Comparison of ENCODE assay signal across 6 cellular contexts in the genomic region with DNA sequence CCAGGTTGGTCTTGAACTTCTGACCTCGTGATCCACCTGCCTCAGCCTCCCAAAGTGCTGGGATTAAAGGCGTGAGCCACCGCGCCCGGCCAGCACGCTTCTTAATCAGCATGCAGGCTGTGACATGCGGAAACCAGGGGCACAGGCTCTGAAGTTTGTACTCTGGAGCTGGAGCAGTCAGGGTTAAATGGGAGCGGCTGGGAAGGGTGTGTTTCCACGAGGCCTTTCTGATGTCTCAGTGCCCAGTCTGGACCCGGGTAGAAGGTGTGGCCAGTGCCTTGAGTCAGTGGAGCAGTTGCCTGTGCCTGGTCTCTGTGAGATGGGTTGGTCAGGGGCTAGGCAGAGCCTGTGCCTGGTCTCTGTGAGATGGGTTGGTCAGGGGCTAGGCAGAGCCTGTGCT. TPM values are rescaled to one million over a fixed set of nuclear protein-coding genes. Genes with fewer than 3 reads are reported as not detected.
DNase-seq lines count a peak whose midpoint lies in the region; ATAC-seq, FAIRE-seq and TF ChIP-seq lines count a peak whose summit lies in the region.
"Not testable (repeated sequence)": the region's sequence is repeated elsewhere in the genome, so short reads cannot be mapped to it uniquely, and the experiment has no call there.

No MANE protein-coding gene starts in this region.

- peaks cover 30% of the 10 kb centered on the region for H3K4me1 Mint-ChIP-seq in T-helper 17 cell
- peaks cover 19% of the 10 kb centered on the region for H3K4me1 Mint-ChIP-seq in astrocyte (ENCODE audit: low read depth, unreplicated experiment)
- peaks cover 21 to 53% (median 45%) of the 10 kb centered on the region in 4 donors for H3K4me1 Mint-ChIP-seq in naive thymus-derived CD8-positive, alpha-beta T cell

- POLR2A ChIA-PET in naive thymus-derived CD8-positive, alpha-beta T cell (lab: Charles Lee): interaction anchor here (1.2 kb wide), 1 partner anchor 141 kb away, joined by 3 read pairs; no protein-coding TSS in a partner anchor

- H3K27ac Mint-ChIP-seq in T-helper 17 cell: peak overlapping the region; percentile 95
- not testable (repeated sequence) for H3K27ac Mint-ChIP-seq in astrocyte (ENCODE audit: unreplicated experiment)
- peak overlapping the region in 2 of 10 donors; percentile 15 to 18 for H3K27ac Mint-ChIP-seq in naive thymus-derived CD8-positive, alpha-beta T cell

- peak; percentile 32 for TF ChIP-seq POLR2A in transverse colon (IDR thresholded peaks at IDR 0.05)

- H3K36me3 ChIP-seq in GM06990 (ENCODE audit: control insufficient read depth, insufficient read depth, low read length); astrocyte (ENCODE audit: insufficient read depth, low read length); transverse colon: not testable (repeated sequence)

- H3K4me2 ChIP-seq in astrocyte (ENCODE audit: low read length): peak overlapping the region; percentile 31

- not testable (repeated sequence) for ATAC-seq in T-helper 17 cell; naive thymus-derived CD8-positive, alpha-beta T cell

- peaks cover 76% of the 10 kb centered on the region for H3K79me2 ChIP-seq in astrocyte (ENCODE audit: insufficient read depth, low read length)

- not testable (repeated sequence) for DNase-seq in GM06990 (ENCODE audit: extremely low read depth, insufficient read length); astrocyte (ENCODE audit: low read depth); fibroblast of villous mesenchyme (ENCODE audit: low read depth); naive thymus-derived CD8-positive, alpha-beta T cell
- peak in 1 of 3 donors; percentile 8 for DNase-seq in T-helper 17 cell
- DNase-seq in transverse colon: peak; percentile 88

- intact Hi-C loops in transverse colon (cut with DNase I; ENCODE audit: low total_unique reads): not testable (repeated sequence)

- not testable (repeated sequence) for H3K9me3 ChIP-seq in T-helper 17 cell (ENCODE audit: control insufficient read depth, low read length, poor library complexity, severe bottlenecking); astrocyte (ENCODE audit: insufficient read depth, low read depth, low read length); transverse colon

- H3K27me3 Mint-ChIP-seq in T-helper 17 cell; astrocyte (ENCODE audit: low read depth, unreplicated experiment); naive thymus-derived CD8-positive, alpha-beta T cell: not testable (repeated sequence)

- peak overlapping the region; percentile 12 for H3K4me3 Mint-ChIP-seq in T-helper 17 cell
- not testable (repeated sequence) for H3K4me3 Mint-ChIP-seq in astrocyte (ENCODE audit: unreplicated experiment)
- H3K4me3 Mint-ChIP-seq in naive thymus-derived CD8-positive, alpha-beta T cell: peak overlapping the region in 7 of 10 donors; percentile 22 to 96 (median 51)

- H3K27ac ChIP-seq in astrocyte (ENCODE audit: low read depth, low read length): not testable (repeated sequence)
- peak overlapping the region; percentile 87 to 91 (median 89) for H3K27ac ChIP-seq in transverse colon

- not testable (repeated sequence) for FAIRE-seq in astrocyte (lab: Jason Lieb, UNC)

- peaks cover 54% of the 10 kb centered on the region for H4K20me1 ChIP-seq in astrocyte (ENCODE audit: insufficient read depth, low read length)

- TF ChIP-seq CTCF in GM06990 (IDR thresholded peaks at IDR 0.05; ENCODE audit: insufficient read depth, low read length, poor library complexity, severe bottlenecking); astrocyte (IDR thresholded peaks at IDR 0.05; ENCODE audit: insufficient read depth, low read depth, low read length); fibroblast of villous mesenchyme (IDR thresholded peaks at IDR 0.05; ENCODE audit: insufficient read depth, low read depth, low read length); transverse colon (IDR thresholded peaks at IDR 0.05): not testable (repeated sequence)

- in situ Hi-C loops in transverse colon (cut with MboI; ENCODE audit: low pct_ligation_motif_present in 1 of 4, low pct_unique_long_range_greater_than_20kb in 1 of 4, low sequenced_read_pairs in 3 of 4): not testable (repeated sequence)

- not testable (repeated sequence) for H3K9me3 Mint-ChIP-seq in astrocyte (ENCODE audit: unreplicated experiment); naive thymus-derived CD8-positive, alpha-beta T cell

- not testable (repeated sequence) for H3K27me3 ChIP-seq in GM06990 (replicated peaks; ENCODE audit: control insufficient read depth, insufficient read depth, low read length); astrocyte (ENCODE audit: insufficient read depth, low read length); transverse colon

- not testable (repeated sequence) for H3K36me3 Mint-ChIP-seq in T-helper 17 cell (ENCODE audit: low read depth); astrocyte (ENCODE audit: low read depth, unreplicated experiment)
- H3K36me3 Mint-ChIP-seq in naive thymus-derived CD8-positive, alpha-beta T cell: peaks cover 0 to 14% (median 1%) of the 10 kb centered on the region in 3 donors

- WGBS in transverse colon (ENCODE audit: low coverage in 1 of 2), 2 donors: 33 to 49% methylated on average over 2 to 10 of the region's 10 CpGs

- not testable (repeated sequence) for H2AFZ ChIP-seq in astrocyte (ENCODE audit: low read depth, low read length)

- not testable (repeated sequence) for TF ChIP-seq EP300 in transverse colon (IDR thresholded peaks at IDR 0.05; ENCODE audit: low read depth)

- peak overlapping the region; percentile 6 for H3K4me3 ChIP-seq in GM06990 (replicated peaks; ENCODE audit: low read depth, low read length)
- not testable (repeated sequence) for H3K4me3 ChIP-seq in astrocyte (ENCODE audit: insufficient read depth, low read depth, low read length)
- peak overlapping the region; percentile 23 for H3K4me3 ChIP-seq in fibroblast of villous mesenchyme (ENCODE audit: low read depth, low read length)
- peak overlapping the region in 1 of 4 donors; percentile 93 for H3K4me3 ChIP-seq in transverse colon

- not testable (repeated sequence) for H3K9ac ChIP-seq in astrocyte (ENCODE audit: low read length)

- H3K4me1 ChIP-seq in astrocyte (ENCODE audit: insufficient read depth, low read length) (peaks cover 31% of the 10 kb centered on the region), transverse colon (peaks cover 35 to 81% (median 61%) of the 10 kb centered on the region in 4 donors)

RNA-seq across cellular contexts. Expression of a gene that starts 3.3 kb away (rescaled TPM):
- total RNA-seq in T-helper 17 cell (10 to 100 TPM; 70.0 to 70.4 TPM), astrocyte (61.6 and 67.9 TPM in 2 replicates), fibroblast of villous mesenchyme (90.8 and 94.1 TPM in 2 replicates), transverse colon (100 to 1,000 TPM in 3 of 4 donors, 10 to 100 TPM in 1; 93.7 to 152 (median 103) TPM)
- total RNA-seq in naive thymus-derived CD8-positive, alpha-beta T cell: 10 to 100 TPM; 91.5 to 96.0 TPM
- 10 to 100 TPM; 12.3 to 43.9 (median 20.3) TPM for polyA plus RNA-seq in naive thymus-derived CD8-positive, alpha-beta T cell

RNA-seq across cellular contexts. Expression of a gene that starts 29.0 kb away (rescaled TPM):
- total RNA-seq in T-helper 17 cell (not detected), astrocyte (18.8 and 19.8 TPM in 2 replicates), fibroblast of villous mesenchyme (5.8 and 6.0 TPM in 2 replicates), transverse colon (1 to 10 TPM in 1 of 4 donors, under 1 TPM in 2, not detected in 1; 0.32 to 5.2 (median 0.68) TPM)
- not detected for total RNA-seq in naive thymus-derived CD8-positive, alpha-beta T cell
- not detected for polyA plus RNA-seq in naive thymus-derived CD8-positive, alpha-beta T cell

RNA-seq across cellular contexts. Expression of a gene that starts 32.7 kb away (rescaled TPM):
- total RNA-seq in T-helper 17 cell: 100 to 1,000 TPM; 104 to 115 TPM
- 154 and 170 TPM in 2 replicates for total RNA-seq in astrocyte
- total RNA-seq in fibroblast of villous mesenchyme: 12.1 and 15.1 TPM in 2 replicates
- 10 to 100 TPM; 83.9 to 89.0 TPM for total RNA-seq in naive thymus-derived CD8-positive, alpha-beta T cell
- polyA plus RNA-seq in naive thymus-derived CD8-positive, alpha-beta T cell: 100 to 1,000 TPM; 214 to 264 (median 262) TPM
- total RNA-seq in transverse colon: 100 to 1,000 TPM; 157 to 650 (median 240) TPM

RNA-seq across cellular contexts. Expression of a gene that starts 34.8 kb away (rescaled TPM):
- 100 to 1,000 TPM in 1 of 2 donors, 10 to 100 TPM in 1; 85.4 to 106 TPM for total RNA-seq in T-helper 17 cell
- total RNA-seq in astrocyte: 39.3 and 43.2 TPM in 2 replicates
- total RNA-seq in fibroblast of villous mesenchyme: 69.5 and 69.9 TPM in 2 replicates
- total RNA-seq in naive thymus-derived CD8-positive, alpha-beta T cell: 10 to 100 TPM; 69.7 to 82.4 TPM
- polyA plus RNA-seq in naive thymus-derived CD8-positive, alpha-beta T cell: 1 to 10 TPM in 2 of 3 donors, under 1 TPM in 1; 0.68 to 2.3 (median 1.0) TPM
- total RNA-seq in transverse colon: 100 to 1,000 TPM in 1 of 4 donors, 10 to 100 TPM in 3; 34.5 to 142 (median 48.3) TPM

RNA-seq across cellular contexts. Expression of a gene that starts 39.6 kb away (rescaled TPM):
- total RNA-seq in T-helper 17 cell (100 to 1,000 TPM in 1 of 2 donors, 10 to 100 TPM in 1; 87.1 to 113 TPM), astrocyte (119 and 141 TPM in 2 replicates), fibroblast of villous mesenchyme (14.2 and 15.5 TPM in 2 replicates), transverse colon (100 to 1,000 TPM in 3 of 4 donors, 10 to 100 TPM in 1; 89.4 to 379 (median 116) TPM)
- 10 to 100 TPM; 31.2 to 35.4 TPM for total RNA-seq in naive thymus-derived CD8-positive, alpha-beta T cell
- 1 to 10 TPM; 1.1 to 8.2 (median 6.6) TPM for polyA plus RNA-seq in naive thymus-derived CD8-positive, alpha-beta T cell
